Comparison of ENCODE assay signal across 25 cellular contexts in the genomic region with DNA sequence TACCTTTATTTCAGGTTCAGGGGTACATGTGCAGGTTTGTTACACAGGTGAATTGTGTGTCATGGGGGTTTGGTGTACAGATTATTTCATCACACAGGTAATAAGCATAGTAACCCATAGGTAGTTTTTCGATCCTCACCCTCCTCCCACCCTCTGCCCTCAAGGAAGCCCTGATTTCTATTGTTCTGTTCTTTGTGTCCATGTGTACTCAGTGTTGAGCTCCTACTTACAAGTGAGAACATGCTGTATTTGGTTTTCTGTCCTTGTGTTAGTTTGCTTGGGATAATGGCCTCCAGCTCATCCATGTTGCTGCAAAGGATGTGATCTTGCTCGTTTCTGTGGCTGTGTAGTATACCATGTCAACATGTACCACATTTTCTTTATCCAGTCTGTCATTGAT.
A peak's percentile ranks its signal among the peaks of the same experiment; 100 is the strongest.
DNase-seq lines count a peak whose midpoint lies in the region; ATAC-seq, FAIRE-seq and TF ChIP-seq lines count a peak whose summit lies in the region.
"Had no signal": no experiment of that assay in that cellular context is flagged by ENCODE, and none has a peak within 500 bp of the region (broad histone marks: within the 10 kb centered on the region; RNA-seq: fewer than 3 reads in every experiment).

No MANE protein-coding gene starts in this region.

- no peak overlapping the region for H3K4me3 Mint-ChIP-seq in stimulated activated naive CD8-positive, alpha-beta T cell treated with anti-CD3 and anti-CD28 coated beads, Interleukin-15, Interleukin-2, amounts not matched to agents 100 ng/mL and 50 ng/mL, for 24 hours
- H3K4me3 Mint-ChIP-seq in stimulated activated naive CD8-positive, alpha-beta T cell treated with anti-CD3 and anti-CD28 coated beads, Interleukin-15, amount 100 ng/mL, for 72 hours = no peak overlapping the region

- TF ChIP-seq EP300 in GM12878 (IDR thresholded peaks at IDR 0.05; ENCODE audit: borderline replicate concordance in 1 of 2, control insufficient read depth in 1 of 2, low read depth in 2 of 2, low read length in 2 of 2) = no peak

- intact Hi-C loops in GM12878 (cut with micrococcal nuclease; ENCODE audit: unreplicated experiment) (no loop called here), heart left ventricle (cut with DNase I) (no loop called here)

- SMC1A ChIA-PET in GM12878 (lab: Charles Lee; ENCODE audit: uncharacterized antibody, unreplicated experiment) = no interaction called here

- no peak for TF ChIP-seq POLR2A in GM12878 (IDR thresholded peaks at IDR 0.05; ENCODE audit: low read depth, low read length)
- no peak for TF ChIP-seq POLR2A in heart left ventricle (IDR thresholded peaks at IDR 0.05)

- no peak overlapping the region for H2AFZ ChIP-seq in GM12878 (ENCODE audit: control insufficient read depth, low read depth, low read length)

- no peak overlapping the region for H3K9ac ChIP-seq in GM12878 (ENCODE audit: control insufficient read depth, insufficient read depth, low read length)

- CTCF ChIA-PET in GM12878 (lab: Yijun Ruan, JAX) = interaction anchor here (1.0 kb wide), 1 partner anchor 18 kb away, joined by 3 read pairs; no protein-coding TSS in a partner anchor

- in situ Hi-C loops in GM12878 (cut with MboI) = no loop called here

- H3K9me3 Mint-ChIP-seq in stimulated activated naive CD8-positive, alpha-beta T cell treated with anti-CD3 and anti-CD28 coated beads, Interleukin-15, Interleukin-2, amounts not matched to agents 100 ng/mL and 50 ng/mL, for 24 hours = no peaks in the 10 kb centered on the region
- no peaks in the 10 kb centered on the region for H3K9me3 Mint-ChIP-seq in stimulated activated naive CD8-positive, alpha-beta T cell treated with anti-CD3 and anti-CD28 coated beads, Interleukin-15, amount 100 ng/mL, for 72 hours

- POLR2A ChIA-PET in GM12878 (lab: Charles Lee) = no interaction called here

- no peak overlapping the region for H3K27ac ChIP-seq in GM12878 (ENCODE audit: control insufficient read depth, insufficient read depth)
- H3K27ac ChIP-seq in heart left ventricle = no peak overlapping the region
- H3K27ac ChIP-seq: brain microvascular endothelial cell, left ventricle myocardium inferior, SK-N-MC, stomach had no signal

- peaks cover 76% of the 10 kb centered on the region for H3K4me1 Mint-ChIP-seq in stimulated activated naive CD8-positive, alpha-beta T cell treated with anti-CD3 and anti-CD28 coated beads, Interleukin-15, Interleukin-2, amounts not matched to agents 100 ng/mL and 50 ng/mL, for 24 hours (ENCODE audit: low read depth)
- H3K4me1 Mint-ChIP-seq in stimulated activated naive CD8-positive, alpha-beta T cell treated with anti-CD3 and anti-CD28 coated beads, Interleukin-15, amount 100 ng/mL, for 72 hours = peaks cover 77% of the 10 kb centered on the region

- H3K4me1 ChIP-seq in GM12878 (ENCODE audit: control insufficient read depth, insufficient read depth, low read length) (peaks cover 9% of the 10 kb centered on the region), heart left ventricle (peaks cover 0 to 16% (median 5%) of the 10 kb centered on the region in 12 donors)

- RAD21 ChIA-PET in GM12878 (lab: Charles Lee; ENCODE audit: unreplicated experiment) = interaction anchor here (1.4 kb wide), 1 partner anchor 18 kb away, joined by 6 read pairs; no protein-coding TSS in a partner anchor

- 53% methylated on average over 2 of the region's 2 CpGs for WGBS in GM12878 (ENCODE audit: insufficient coverage, insufficient replicate concordance, low lambda C conversion rate, missing lambda C conversion rate)
- WGBS in heart left ventricle, 4 donors = 87 to 95% (median 92%) methylated on average over 2 of the region's 2 CpGs

- H3K4me2 ChIP-seq in GM12878 (ENCODE audit: control insufficient read depth, insufficient read depth) = no peak overlapping the region
- H3K4me2 ChIP-seq: smooth muscle cell had no signal

- no peak for DNase-seq in stimulated activated naive CD8-positive, alpha-beta T cell treated with anti-CD3 and anti-CD28 coated beads, Interleukin-15, amount 100 ng/mL, for 72 hours
- DNase-seq in NCI-H1930 (lab: John Stamatoyannopoulos, UW) (peak; percentile 44 to 62), GM12878 (ENCODE audit: low read depth, low spot score) (no peak), heart left ventricle (no peak), NCI-H2029 treated with DMSO at 0.1 percent for 48 hours (lab: John Stamatoyannopoulos, UW) (no peak)
- DNase-seq in stimulated activated naive CD4-positive, alpha-beta T cell (lab: John Stamatoyannopoulos, UW) = no peak
- DNase-seq: activated B cell treated with CpG ODN at 0.5 μM for 24 hours; activated CD8-positive, alpha-beta memory T cell treated with anti-CD3 and anti-CD28 coated beads for 24 hours; brain microvascular endothelial cell; cortex of kidney; DND-41; head of caudate nucleus; left ventricle myocardium inferior; mucosa of descending colon; NCI-H1436; stimulated activated CD4-positive, alpha-beta T cell treated with anti-CD3 and anti-CD28 coated beads, Interleukin-2, amount 100 ng/mL, for 48 hours; stomach; trophoblast cell had no signal

- no peak for TF ChIP-seq CTCF in GM12878 (IDR thresholded peaks at IDR 0.05 in 2 of 3, conservative IDR thresholded peaks at IDR 0.05 in 1 of 3; ENCODE audit: control insufficient read depth in 2 of 3, extremely low read depth in 1 of 3, insufficient read depth in 1 of 3, low read depth in 3 of 3, low read length in 3 of 3)
- no peak for TF ChIP-seq CTCF in heart left ventricle (IDR thresholded peaks at IDR 0.05)

- H3K9me3 ChIP-seq in GM12878 (replicated peaks; ENCODE audit: control insufficient read depth, insufficient read depth, low read length) (peaks cover 7% of the 10 kb centered on the region; the same call in 2 of the 3 replicates), heart left ventricle (no peaks in the 10 kb centered on the region)
- H3K9me3 ChIP-seq: left ventricle myocardium inferior, mucosa of descending colon, stomach had no signal

- no peaks in the 10 kb centered on the region for H3K27me3 Mint-ChIP-seq in stimulated activated naive CD8-positive, alpha-beta T cell treated with anti-CD3 and anti-CD28 coated beads, Interleukin-15, Interleukin-2, amounts not matched to agents 100 ng/mL and 50 ng/mL, for 24 hours
- no peaks in the 10 kb centered on the region for H3K27me3 Mint-ChIP-seq in stimulated activated naive CD8-positive, alpha-beta T cell treated with anti-CD3 and anti-CD28 coated beads, Interleukin-15, amount 100 ng/mL, for 72 hours
- H3K27me3 Mint-ChIP-seq: activated B cell treated with CpG ODN at 0.5 μM for 24 hours had no signal

- H3K27me3 ChIP-seq in GM12878 (replicated peaks in 1 of 2; ENCODE audit: control insufficient read depth in 2 of 2, insufficient read depth in 2 of 2, low read length in 1 of 2) = no peaks in the 10 kb centered on the region
- H3K27me3 ChIP-seq in heart left ventricle = no peaks in the 10 kb centered on the region
- H3K27me3 ChIP-seq: brain microvascular endothelial cell, stomach had no signal

- no peak for TF ChIP-seq RAD21 in GM12878 (IDR thresholded peaks at IDR 0.05; ENCODE audit: insufficient read depth, low read depth, low read length)

- no peaks in the 10 kb centered on the region; the same call in 1 of the 2 replicates for H4K20me1 ChIP-seq in GM12878 (ENCODE audit: control insufficient read depth, insufficient read depth)

- FAIRE-seq in GM12878 (lab: Jason Lieb, UNC) = peak; percentile 62
- FAIRE-seq: endometrium, RCC 7860 had no signal

- BruUV-seq in GM12878 (replicated peaks; lab: Mats Ljungman, UMichigan) = no TSS peak

- H3K79me2 ChIP-seq in GM12878 (ENCODE audit: control insufficient read depth, insufficient read depth, low read length) = peaks cover 21% of the 10 kb centered on the region

- H3K36me3 ChIP-seq in GM12878 (ENCODE audit: control insufficient read depth in 2 of 2, insufficient read depth in 2 of 2, low read length in 1 of 2) = peaks cover 3 to 39% of the 10 kb centered on the region in 2 experiments
- H3K36me3 ChIP-seq in heart left ventricle = peaks cover 0 to 43% (median 16%) of the 10 kb centered on the region in 9 donors

- H3K36me3 Mint-ChIP-seq in stimulated activated naive CD8-positive, alpha-beta T cell treated with anti-CD3 and anti-CD28 coated beads, Interleukin-15, Interleukin-2, amounts not matched to agents 100 ng/mL and 50 ng/mL, for 24 hours (ENCODE audit: low read depth) = peaks cover 77% of the 10 kb centered on the region

- no peak for ATAC-seq in stimulated activated naive CD8-positive, alpha-beta T cell treated with anti-CD3 and anti-CD28 coated beads, Interleukin-15, amount 100 ng/mL, for 72 hours
- ATAC-seq in GM12878 (no peak; the same call in 1 of the 3 replicates), heart left ventricle (no peak), HG03139 (IDR thresholded peaks at IDR 0.05; ENCODE audit: unreplicated experiment) (no peak)
- ATAC-seq: HCT116, mucosa of descending colon had no signal

- H3K4me3 ChIP-seq in GM12878 (0 out of 2 replicates have a peak overlapping the region, but pooled peaks have one; percentile 2), heart left ventricle (no peak overlapping the region)
- H3K4me3 ChIP-seq: left ventricle myocardium inferior, mucosa of descending colon, SK-N-MC, smooth muscle cell, stomach had no signal

- peak overlapping the region; percentile 50 for H3K27ac Mint-ChIP-seq in stimulated activated naive CD8-positive, alpha-beta T cell treated with anti-CD3 and anti-CD28 coated beads, Interleukin-15, Interleukin-2, amounts not matched to agents 100 ng/mL and 50 ng/mL, for 24 hours
- H3K27ac Mint-ChIP-seq in stimulated activated naive CD8-positive, alpha-beta T cell treated with anti-CD3 and anti-CD28 coated beads, Interleukin-15, amount 100 ng/mL, for 72 hours = no peak overlapping the region

TF ChIP-seq in GM12878, 131 proteins besides CTCF, POLR2A, EP300 and RAD21 (continues in another document):
- TF ChIP-seq, protein P1, sequence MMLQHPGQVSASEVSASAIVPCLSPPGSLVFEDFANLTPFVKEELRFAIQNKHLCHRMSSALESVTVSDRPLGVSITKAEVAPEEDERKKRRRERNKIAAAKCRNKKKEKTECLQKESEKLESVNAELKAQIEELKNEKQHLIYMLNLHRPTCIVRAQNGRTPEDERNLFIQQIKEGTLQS (IDR thresholded peaks at IDR 0.05; ENCODE audit: borderline replicate concordance, extremely low read depth, low read depth, low read length) = no peak
- TF ChIP-seq, protein P2, sequence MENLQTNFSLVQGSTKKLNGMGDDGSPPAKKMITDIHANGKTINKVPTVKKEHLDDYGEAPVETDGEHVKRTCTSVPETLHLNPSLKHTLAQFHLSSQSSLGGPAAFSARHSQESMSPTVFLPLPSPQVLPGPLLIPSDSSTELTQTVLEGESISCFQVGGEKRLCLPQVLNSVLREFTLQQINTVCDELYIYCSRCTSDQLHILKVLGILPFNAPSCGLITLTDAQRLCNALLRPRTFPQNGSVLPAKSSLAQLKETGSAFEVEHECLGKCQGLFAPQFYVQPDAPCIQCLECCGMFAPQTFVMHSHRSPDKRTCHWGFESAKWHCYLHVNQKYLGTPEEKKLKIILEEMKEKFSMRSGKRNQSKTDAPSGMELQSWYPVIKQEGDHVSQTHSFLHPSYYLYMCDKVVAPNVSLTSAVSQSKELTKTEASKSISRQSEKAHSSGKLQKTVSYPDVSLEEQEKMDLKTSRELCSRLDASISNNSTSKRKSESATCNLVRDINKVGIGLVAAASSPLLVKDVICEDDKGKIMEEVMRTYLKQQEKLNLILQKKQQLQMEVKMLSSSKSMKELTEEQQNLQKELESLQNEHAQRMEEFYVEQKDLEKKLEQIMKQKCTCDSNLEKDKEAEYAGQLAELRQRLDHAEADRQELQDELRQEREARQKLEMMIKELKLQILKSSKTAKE (IDR thresholded peaks at IDR 0.05; ENCODE audit: low read depth, poor library complexity, severe bottlenecking) = no peak

Comparison
In these comparisons a context has a peak if more than half of its experiments do, and no peak if none do; other contexts are left out.
1. DNase-seq: peak in NCI-H1930 (2 of 2); none in stimulated activated naive CD8-positive, alpha-beta T cell treated with anti-CD3 and anti-CD28 coated beads, Interleukin-15, amount 100 ng/mL, for 72 hours (0 of 2), GM12878 (single experiment), stimulated activated naive CD4-positive, alpha-beta T cell (0 of 6), heart left ventricle (0 of 5) and NCI-H2029 treated with DMSO at 0.1 percent for 48 hours (single experiment).